ENCODE assay signal across 8 cellular contexts in the genomic region with DNA sequence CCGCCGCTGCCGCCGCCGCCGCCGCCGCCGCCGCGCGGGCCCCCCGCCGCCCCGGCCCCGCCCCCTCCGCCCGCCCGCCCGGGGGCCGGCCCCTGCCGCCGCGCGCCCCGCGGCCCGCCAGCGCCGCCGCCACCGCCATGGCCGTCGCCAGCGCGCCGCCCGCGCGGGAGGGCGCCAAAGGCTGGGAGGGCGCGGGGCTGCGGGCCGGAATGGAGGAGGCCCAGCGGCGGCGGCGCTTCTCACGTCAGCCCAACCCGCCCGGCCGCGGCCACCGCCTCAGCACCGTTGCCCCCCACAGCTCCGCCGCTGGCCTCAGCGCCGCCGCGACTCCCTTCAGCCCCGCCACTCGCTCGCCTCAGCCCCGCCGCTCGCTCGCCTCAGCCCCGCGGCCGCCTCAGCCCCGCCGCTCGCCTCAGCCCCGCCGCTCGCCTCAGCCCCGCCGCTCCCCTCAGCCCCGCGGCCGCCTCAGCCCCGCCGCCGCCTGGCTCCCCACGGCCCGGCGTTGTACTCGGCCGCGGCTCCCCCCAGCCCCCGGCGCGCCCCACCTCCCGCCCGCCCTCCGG. TPM values are rescaled to one million over a fixed set of nuclear protein-coding genes. Genes with fewer than 3 reads are reported as not detected.
DNase-seq lines count a peak whose midpoint lies in the region; ATAC-seq and TF ChIP-seq lines count a peak whose summit lies in the region.

A gene (minus strand): TSS at position 510 of the 563 bp plus-strand sequence. CDS start 569 bp downstream, outside the sequence.

- H3F3A ChIP-seq in OCI-LY1 (ENCODE audit: insufficient read depth, low read length): 0 out of 2 replicates have a peak, but pooled peaks cover 3% of the 10 kb centered on the region

- H3K4me3 ChIP-seq in OCI-LY1 (ENCODE audit: low read depth, low read length, poor library complexity, severe bottlenecking) (peak within 1 kb of the TSS; percentile 75), osteoblast (ENCODE audit: insufficient read depth, low read length) (peak within 1 kb of the TSS; percentile 90), aorta (ENCODE audit: low read length in 2 of 2) (peak within 1 kb of the TSS; percentile 43 to 97)

- H3K4me2 ChIP-seq in OCI-LY1 (ENCODE audit: low read length) (peak within 1 kb of the TSS; percentile 98), osteoblast (ENCODE audit: insufficient read depth, low read length) (peak within 1 kb of the TSS; percentile 89)

- peak; percentile 44 for ATAC-seq in HG02870 (IDR thresholded peaks at IDR 0.05; ENCODE audit: unreplicated experiment)
- no peak for ATAC-seq in aorta (ENCODE audit: low FRiP score)

- H3K36me3 ChIP-seq in OCI-LY1 (ENCODE audit: insufficient read depth, low read length) (peaks cover 12% of the 10 kb centered on the region), osteoblast (ENCODE audit: insufficient read depth, low read length) (peaks cover 3% of the 10 kb centered on the region), aorta (ENCODE audit: control insufficient read depth in 1 of 2, insufficient read depth in 2 of 2, low read length in 1 of 2) (no peaks in the 10 kb centered on the region)

- H4K20me1 ChIP-seq in OCI-LY1 (ENCODE audit: insufficient read depth, low read length) (no peaks in the 10 kb centered on the region), osteoblast (ENCODE audit: insufficient read depth, low read length) (peaks cover 18% of the 10 kb centered on the region)

- H3K27ac ChIP-seq in OCI-LY1 (ENCODE audit: low read depth, low read length, poor library complexity, severe bottlenecking): peak within 1 kb of the TSS; percentile 80
- peak within 1 kb of the TSS; percentile 89 for H3K27ac ChIP-seq in osteoblast (ENCODE audit: low read depth, low read length)
- peak within 1 kb of the TSS; percentile 94 to 99 for H3K27ac ChIP-seq in aorta (ENCODE audit: low read depth in 1 of 2, low read length in 2 of 2)

- H3K9ac ChIP-seq in OCI-LY1 (ENCODE audit: low read length): peak within 1 kb of the TSS; percentile 73

- H3K9me2 ChIP-seq in OCI-LY1 (ENCODE audit: low read depth, low read length): no peaks in the 10 kb centered on the region

- peak; percentile 71 for DNase-seq in NCI-H748 (lab: John Stamatoyannopoulos, UW; ENCODE audit: unreplicated experiment)
- no peak for DNase-seq in NCI-H748 treated with DMSO at 0.1 percent for 48 hours (lab: John Stamatoyannopoulos, UW)
- DNase-seq in activated gamma-delta T cell treated with Interleukin-2 at 50 U/mL for 16 hours: peak; percentile 25
- peak; percentile 40 for DNase-seq in glomerular visceral epithelial cell (ENCODE audit: extremely low spot score)
- peak; percentile 95 for DNase-seq in osteoblast (ENCODE audit: insufficient read length, low spot score, missing footprints)
- DNase-seq in aorta: peak in 1 of 2 donors; percentile 55

- intact Hi-C loops in aorta (cut with DNase I): loop anchor here in 1 of 2 donors (2.0 kb wide), 1 partner anchor 21 kb away; a partner anchor contains a TSS

- H3K79me2 ChIP-seq in OCI-LY1 (ENCODE audit: insufficient read depth, low read length) (peaks cover 40% of the 10 kb centered on the region), osteoblast (ENCODE audit: insufficient read depth, low read length) (peaks cover 34% of the 10 kb centered on the region)

- H3K4me1 ChIP-seq in OCI-LY1 (ENCODE audit: insufficient read depth, low read length, severe bottlenecking): peaks cover 30% of the 10 kb centered on the region
- peaks cover 15% of the 10 kb centered on the region for H3K4me1 ChIP-seq in osteoblast (ENCODE audit: insufficient read depth, low read length)
- H3K4me1 ChIP-seq in aorta (ENCODE audit: control insufficient read depth in 1 of 2, insufficient read depth in 2 of 2, low read length in 2 of 2): no peaks in the 10 kb centered on the region

- H3K9me3 ChIP-seq in OCI-LY1 (ENCODE audit: low read length) (no peaks in the 10 kb centered on the region), osteoblast (ENCODE audit: low read depth, low read length) (no peaks in the 10 kb centered on the region), aorta (ENCODE audit: control insufficient read depth, low read length) (no peaks in the 10 kb centered on the region)

- WGBS in aorta, 2 donors: 0 to 1% methylated on average over 12 to 98 of the region's 98 CpGs

- no peaks in the 10 kb centered on the region for H3K27me3 ChIP-seq in OCI-LY1 (ENCODE audit: insufficient read depth, low read length)
- H3K27me3 ChIP-seq in osteoblast (ENCODE audit: insufficient read depth, low read length): no peaks in the 10 kb centered on the region
- no peaks in the 10 kb centered on the region for H3K27me3 ChIP-seq in aorta (ENCODE audit: control insufficient read depth in 1 of 2, insufficient read depth in 2 of 2, low read length in 1 of 2)

- TF ChIP-seq CTCF in OCI-LY1 (IDR thresholded peaks at IDR 0.05; ENCODE audit: low read length) (no peak), osteoblast (IDR thresholded peaks at IDR 0.05; ENCODE audit: extremely low read depth, low read depth, low read length) (no peak)

- H2AFZ ChIP-seq in OCI-LY1 (ENCODE audit: low read length) (peak within 1 kb of the TSS; percentile 3; the same call in 1 of the 2 replicates), osteoblast (ENCODE audit: low read length) (peak within 1 kb of the TSS; percentile 89)

RNA-seq across cellular contexts. Expression of the gene that starts here (rescaled TPM):
- total RNA-seq in osteoblast (14.7 and 21.0 TPM in 2 replicates), aorta (10 to 100 TPM; 59.4 to 59.8 TPM)
- 10 to 100 TPM; 49.9 to 54.3 TPM for polyA plus RNA-seq in aorta
